ENCODE assay signal across 8 cellular contexts in genomic region chr9:93134018-93134739, GRCh38. TPM values are rescaled to one million over a fixed set of nuclear protein-coding genes. Genes with fewer than 3 reads are reported as not detected.
DNase-seq lines count a peak whose midpoint lies in the region; ATAC-seq and TF ChIP-seq lines count a peak whose summit lies in the region.

TSS of gene NINJ1 (minus strand) at chr9:93134251. CDS start at chr9:93134217, 34 bp downstream.

- TF ChIP-seq CTCF in GM10248 (IDR thresholded peaks at IDR 0.05; ENCODE audit: control extremely low read depth, extremely low read depth, low read depth, missing control alignments) (no peak), VCaP (conservative IDR thresholded peaks at IDR 0.05) (no peak)

- H3K27ac ChIP-seq in Karpas-422 (ENCODE audit: low read length) (no peak within 1 kb of the TSS), VCaP (peak within 1 kb of the TSS; percentile 75)

- in situ Hi-C loops in T47D (cut with HindIII; ENCODE audit: low pct_unique_long_range_greater_than_20kb, low sequenced_read_pairs) = no loop called here

- peaks cover 51% of the 10 kb centered on the region for H3K4me1 ChIP-seq in Karpas-422 (ENCODE audit: low read length)

- POLR2A ChIA-PET in GM10248 (lab: Yijun Ruan, JAX) = interaction anchor here (0.5 to 1.2 kb wide), 5 partner anchors 14 to 464 kb away, joined by 3 to 4 read pairs (median 3); no protein-coding TSS in a partner anchor

- no peaks in the 10 kb centered on the region for H3K36me3 ChIP-seq in Karpas-422 (ENCODE audit: insufficient read depth, low read length)

- peaks cover 6% of the 10 kb centered on the region; the same call in 1 of the 2 replicates for H4K20me1 ChIP-seq in Karpas-422 (ENCODE audit: insufficient read depth, low read depth, low read length)

- peak within 1 kb of the TSS; percentile 91 for H3K4me2 ChIP-seq in Karpas-422 (ENCODE audit: low read depth, low read length, poor library complexity, severe bottlenecking)

- no peaks in the 10 kb centered on the region for H3K79me2 ChIP-seq in Karpas-422 (ENCODE audit: low read length)

- H3K4me3 ChIP-seq in Karpas-422 (ENCODE audit: low read length) = peak within 1 kb of the TSS; percentile 79

- H3K9ac ChIP-seq in Karpas-422 (ENCODE audit: low read length) = peak within 1 kb of the TSS; percentile 73

- peak within 1 kb of the TSS; percentile 77 for H2AFZ ChIP-seq in Karpas-422 (ENCODE audit: low read length)

- H3K9me3 ChIP-seq in Karpas-422 (ENCODE audit: low read length) = no peaks in the 10 kb centered on the region

- CTCF ChIA-PET in GM10248 (lab: Yijun Ruan, JAX) = interaction anchor here (0.9 to 3.6 kb wide), 3 partner anchors 26 to 131 kb away, joined by 3 to 22 read pairs (median 3); partner anchors contain the start of gene CARD19

- ATAC-seq in GM21723 (IDR thresholded peaks at IDR 0.05; ENCODE audit: unreplicated experiment) = peak; percentile 84

- DNase-seq in GM10248 (ENCODE audit: extremely low spot score) = peak; percentile 93
- peak; percentile 80 for DNase-seq in Karpas-422
- DNase-seq in T47D (ENCODE audit: low read depth in 1 of 2, low spot score in 1 of 2) = peak; percentile 37 to 50
- peak; percentile 89 for DNase-seq in iris pigment epithelial cell (ENCODE audit: low read depth)
- peak; percentile 70 to 86 (median 71) for DNase-seq in stimulated activated CD4-positive, alpha-beta T cell treated with anti-CD3 and anti-CD28 coated beads, Interleukin-12 subunit alpha, Interleukin-12 subunit beta, amount 100 ng/mL, for 48 hours (ENCODE audit: low read depth in 2 of 3, low spot score in 1 of 3)
- DNase-seq in NCI-H2107 treated with DMSO at 0.1 percent for 48 hours (lab: John Stamatoyannopoulos, UW; ENCODE audit: unreplicated experiment) = no peak

- no peaks in the 10 kb centered on the region for H3K27me3 ChIP-seq in Karpas-422 (ENCODE audit: low read length)

- no peaks in the 10 kb centered on the region for H3K9me2 ChIP-seq in Karpas-422 (replicated peaks; ENCODE audit: insufficient read depth, low read length)

RNA-seq across cellular contexts. Expression of gene NINJ1, which starts in this region (rescaled TPM):
- 10.3 and 10.4 TPM in 2 replicates for total RNA-seq in Karpas-422 (2014; rRNA removed; shearing (Covaris generic); ENCODE audit: low replicate concordance)
